1 cellular context compared by ENCODE assay signal in genomic region chr17:59829217-59830006, GRCh38.
TF ChIP-seq lines count a peak whose summit lies in the region.

No MANE protein-coding gene starts in this region.

TF ChIP-seq in HepG2, 621 proteins besides CTCF, POLR2A, EP300 and RAD21 (continued from another document and continues in another):
- TF ChIP-seq, protein P1, sequence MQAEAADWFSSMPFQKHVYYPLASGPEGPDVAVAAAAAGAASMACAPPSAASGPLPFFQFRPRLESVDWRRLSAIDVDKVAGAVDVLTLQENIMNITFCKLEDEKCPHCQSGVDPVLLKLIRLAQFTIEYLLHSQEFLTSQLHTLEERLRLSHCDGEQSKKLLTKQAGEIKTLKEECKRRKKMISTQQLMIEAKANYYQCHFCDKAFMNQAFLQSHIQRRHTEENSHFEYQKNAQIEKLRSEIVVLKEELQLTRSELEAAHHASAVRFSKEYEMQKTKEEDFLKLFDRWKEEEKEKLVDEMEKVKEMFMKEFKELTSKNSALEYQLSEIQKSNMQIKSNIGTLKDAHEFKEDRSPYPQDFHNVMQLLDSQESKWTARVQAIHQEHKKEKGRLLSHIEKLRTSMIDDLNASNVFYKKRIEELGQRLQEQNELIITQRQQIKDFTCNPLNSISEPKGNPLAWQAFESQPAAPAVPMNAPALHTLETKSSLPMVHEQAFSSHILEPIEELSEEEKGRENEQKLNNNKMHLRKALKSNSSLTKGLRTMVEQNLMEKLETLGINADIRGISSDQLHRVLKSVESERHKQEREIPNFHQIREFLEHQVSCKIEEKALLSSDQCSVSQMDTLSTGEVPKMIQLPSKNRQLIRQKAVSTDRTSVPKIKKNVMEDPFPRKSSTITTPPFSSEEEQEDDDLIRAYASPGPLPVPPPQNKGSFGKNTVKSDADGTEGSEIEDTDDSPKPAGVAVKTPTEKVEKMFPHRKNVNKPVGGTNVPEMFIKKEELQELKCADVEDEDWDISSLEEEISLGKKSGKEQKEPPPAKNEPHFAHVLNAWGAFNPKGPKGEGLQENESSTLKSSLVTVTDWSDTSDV (CRISPR knock-in tag; IDR thresholded peaks at IDR 0.05): no peak
- 0 out of 2 replicates have a peak, but pooled peaks have one; percentile 45 for TF ChIP-seq KLF11 (CRISPR knock-in tag; IDR thresholded peaks at IDR 0.05)
- TF ChIP-seq ZNF629 (CRISPR knock-in tag; conservative IDR thresholded peaks at IDR 0.05): no peak
- TF ChIP-seq, protein P2, sequence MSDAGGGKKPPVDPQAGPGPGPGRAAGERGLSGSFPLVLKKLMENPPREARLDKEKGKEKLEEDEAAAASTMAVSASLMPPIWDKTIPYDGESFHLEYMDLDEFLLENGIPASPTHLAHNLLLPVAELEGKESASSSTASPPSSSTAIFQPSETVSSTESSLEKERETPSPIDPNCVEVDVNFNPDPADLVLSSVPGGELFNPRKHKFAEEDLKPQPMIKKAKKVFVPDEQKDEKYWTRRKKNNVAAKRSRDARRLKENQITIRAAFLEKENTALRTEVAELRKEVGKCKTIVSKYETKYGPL (CRISPR knock-in tag; IDR thresholded peaks at IDR 0.05): no peak
- TF ChIP-seq KAT7 (CRISPR knock-in tag; IDR thresholded peaks at IDR 0.05; ENCODE audit: borderline replicate concordance): no peak
- TF ChIP-seq RBM22 (optimal IDR thresholded peaks at IDR 0.05; ENCODE audit: low read length): no peak
- TF ChIP-seq, protein P3, sequence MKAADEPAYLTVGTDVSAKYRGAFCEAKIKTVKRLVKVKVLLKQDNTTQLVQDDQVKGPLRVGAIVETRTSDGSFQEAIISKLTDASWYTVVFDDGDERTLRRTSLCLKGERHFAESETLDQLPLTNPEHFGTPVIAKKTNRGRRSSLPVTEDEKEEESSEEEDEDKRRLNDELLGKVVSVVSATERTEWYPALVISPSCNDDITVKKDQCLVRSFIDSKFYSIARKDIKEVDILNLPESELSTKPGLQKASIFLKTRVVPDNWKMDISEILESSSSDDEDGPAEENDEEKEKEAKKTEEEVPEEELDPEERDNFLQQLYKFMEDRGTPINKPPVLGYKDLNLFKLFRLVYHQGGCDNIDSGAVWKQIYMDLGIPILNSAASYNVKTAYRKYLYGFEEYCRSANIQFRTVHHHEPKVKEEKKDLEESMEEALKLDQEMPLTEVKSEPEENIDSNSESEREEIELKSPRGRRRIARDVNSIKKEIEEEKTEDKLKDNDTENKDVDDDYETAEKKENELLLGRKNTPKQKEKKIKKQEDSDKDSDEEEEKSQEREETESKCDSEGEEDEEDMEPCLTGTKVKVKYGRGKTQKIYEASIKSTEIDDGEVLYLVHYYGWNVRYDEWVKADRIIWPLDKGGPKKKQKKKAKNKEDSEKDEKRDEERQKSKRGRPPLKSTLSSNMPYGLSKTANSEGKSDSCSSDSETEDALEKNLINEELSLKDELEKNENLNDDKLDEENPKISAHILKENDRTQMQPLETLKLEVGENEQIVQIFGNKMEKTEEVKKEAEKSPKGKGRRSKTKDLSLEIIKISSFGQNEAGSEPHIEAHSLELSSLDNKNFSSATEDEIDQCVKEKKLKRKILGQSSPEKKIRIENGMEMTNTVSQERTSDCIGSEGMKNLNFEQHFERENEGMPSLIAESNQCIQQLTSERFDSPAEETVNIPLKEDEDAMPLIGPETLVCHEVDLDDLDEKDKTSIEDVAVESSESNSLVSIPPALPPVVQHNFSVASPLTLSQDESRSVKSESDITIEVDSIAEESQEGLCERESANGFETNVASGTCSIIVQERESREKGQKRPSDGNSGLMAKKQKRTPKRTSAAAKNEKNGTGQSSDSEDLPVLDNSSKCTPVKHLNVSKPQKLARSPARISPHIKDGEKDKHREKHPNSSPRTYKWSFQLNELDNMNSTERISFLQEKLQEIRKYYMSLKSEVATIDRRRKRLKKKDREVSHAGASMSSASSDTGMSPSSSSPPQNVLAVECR (CRISPR knock-in tag; IDR thresholded peaks at IDR 0.05; ENCODE audit: borderline replicate concordance): no peak; the same call in 1 of the 2 replicates
- TF ChIP-seq TOE1 (CRISPR knock-in tag; IDR thresholded peaks at IDR 0.05): no peak
- TF ChIP-seq THRA (CRISPR knock-in tag; IDR thresholded peaks at IDR 0.05; ENCODE audit: borderline replicate concordance): 0 out of 2 replicates have a peak, but pooled peaks have one; percentile 7
- TF ChIP-seq HOXA9 (CRISPR knock-in tag; IDR thresholded peaks at IDR 0.05; ENCODE audit: borderline replicate concordance): no peak
- no peak for TF ChIP-seq HMGA1 (CRISPR knock-in tag; conservative IDR thresholded peaks at IDR 0.05)
- TF ChIP-seq, protein P4, sequence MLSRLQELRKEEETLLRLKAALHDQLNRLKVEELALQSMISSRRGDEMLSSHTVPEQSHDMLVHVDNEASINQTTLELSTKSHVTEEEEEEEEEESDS (CRISPR knock-in tag; IDR thresholded peaks at IDR 0.05; ENCODE audit: borderline replicate concordance): no peak
- no peak for TF ChIP-seq ZNF253 (CRISPR knock-in tag; IDR thresholded peaks at IDR 0.05; ENCODE audit: borderline replicate concordance)
- no peak for TF ChIP-seq RAD51 (IDR thresholded peaks at IDR 0.05; ENCODE audit: borderline replicate concordance)
- no peak for TF ChIP-seq ZNF768 (CRISPR knock-in tag; IDR thresholded peaks at IDR 0.05)
- TF ChIP-seq DPF2 (CRISPR knock-in tag; IDR thresholded peaks at IDR 0.05; ENCODE audit: borderline replicate concordance, low read depth): no peak; the same call in 1 of the 2 replicates
- no peak for TF ChIP-seq ARNTL (CRISPR knock-in tag; IDR thresholded peaks at IDR 0.05)
- TF ChIP-seq FOXA3 (CRISPR knock-in tag; IDR thresholded peaks at IDR 0.05): peak; percentile 22; the same call in 1 of the 2 replicates
- TF ChIP-seq BRD4 (CRISPR knock-in tag; IDR thresholded peaks at IDR 0.05): no peak
- TF ChIP-seq KAT8 (CRISPR knock-in tag; IDR thresholded peaks at IDR 0.05): peak; percentile 22; the same call in 1 of the 2 replicates
- TF ChIP-seq ZNF790 (CRISPR knock-in tag; IDR thresholded peaks at IDR 0.05; ENCODE audit: borderline replicate concordance): no peak
- TF ChIP-seq MEIS2 (CRISPR knock-in tag; IDR thresholded peaks at IDR 0.05): peak; percentile 72; the same call in 1 of the 2 replicates
- no peak for TF ChIP-seq MTA3 (CRISPR knock-in tag; IDR thresholded peaks at IDR 0.05)
- no peak for TF ChIP-seq MLLT10 (CRISPR knock-in tag; IDR thresholded peaks at IDR 0.05)
- TF ChIP-seq, protein P5, sequence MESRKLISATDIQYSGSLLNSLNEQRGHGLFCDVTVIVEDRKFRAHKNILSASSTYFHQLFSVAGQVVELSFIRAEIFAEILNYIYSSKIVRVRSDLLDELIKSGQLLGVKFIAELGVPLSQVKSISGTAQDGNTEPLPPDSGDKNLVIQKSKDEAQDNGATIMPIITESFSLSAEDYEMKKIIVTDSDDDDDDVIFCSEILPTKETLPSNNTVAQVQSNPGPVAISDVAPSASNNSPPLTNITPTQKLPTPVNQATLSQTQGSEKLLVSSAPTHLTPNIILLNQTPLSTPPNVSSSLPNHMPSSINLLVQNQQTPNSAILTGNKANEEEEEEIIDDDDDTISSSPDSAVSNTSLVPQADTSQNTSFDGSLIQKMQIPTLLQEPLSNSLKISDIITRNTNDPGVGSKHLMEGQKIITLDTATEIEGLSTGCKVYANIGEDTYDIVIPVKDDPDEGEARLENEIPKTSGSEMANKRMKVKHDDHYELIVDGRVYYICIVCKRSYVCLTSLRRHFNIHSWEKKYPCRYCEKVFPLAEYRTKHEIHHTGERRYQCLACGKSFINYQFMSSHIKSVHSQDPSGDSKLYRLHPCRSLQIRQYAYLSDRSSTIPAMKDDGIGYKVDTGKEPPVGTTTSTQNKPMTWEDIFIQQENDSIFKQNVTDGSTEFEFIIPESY (CRISPR knock-in tag; IDR thresholded peaks at IDR 0.05): no peak
- no peak for TF ChIP-seq ZNF639 (CRISPR knock-in tag; conservative IDR thresholded peaks at IDR 0.05)
- TF ChIP-seq NBN (conservative IDR thresholded peaks at IDR 0.05): no peak
- TF ChIP-seq ZMYM4 (CRISPR knock-in tag; IDR thresholded peaks at IDR 0.05): no peak
- no peak for TF ChIP-seq TMF1 (CRISPR knock-in tag; IDR thresholded peaks at IDR 0.05; ENCODE audit: low read depth)
- 0 out of 2 replicates have a peak, but pooled peaks have one; percentile 19 for TF ChIP-seq POLR2AphosphoS5 (IDR thresholded peaks at IDR 0.05; ENCODE audit: low read depth, low read length)
- no peak for TF ChIP-seq ZNF280D (CRISPR knock-in tag; IDR thresholded peaks at IDR 0.05)
- TF ChIP-seq ATAD3A (CRISPR knock-in tag; IDR thresholded peaks at IDR 0.05): no peak
- TF ChIP-seq NFKB2 (CRISPR knock-in tag; IDR thresholded peaks at IDR 0.05; ENCODE audit: borderline replicate concordance): no peak
- no peak for TF ChIP-seq ZFAT (CRISPR knock-in tag; conservative IDR thresholded peaks at IDR 0.05)
- TF ChIP-seq PPARG (CRISPR knock-in tag; conservative IDR thresholded peaks at IDR 0.05): 0 out of 2 replicates have a peak, but pooled peaks have one; percentile 43
- TF ChIP-seq TCF12 (IDR thresholded peaks at IDR 0.05): no peak
- no peak for TF ChIP-seq TCF12 (CRISPR knock-in tag; IDR thresholded peaks at IDR 0.05)
- TF ChIP-seq, protein P6, sequence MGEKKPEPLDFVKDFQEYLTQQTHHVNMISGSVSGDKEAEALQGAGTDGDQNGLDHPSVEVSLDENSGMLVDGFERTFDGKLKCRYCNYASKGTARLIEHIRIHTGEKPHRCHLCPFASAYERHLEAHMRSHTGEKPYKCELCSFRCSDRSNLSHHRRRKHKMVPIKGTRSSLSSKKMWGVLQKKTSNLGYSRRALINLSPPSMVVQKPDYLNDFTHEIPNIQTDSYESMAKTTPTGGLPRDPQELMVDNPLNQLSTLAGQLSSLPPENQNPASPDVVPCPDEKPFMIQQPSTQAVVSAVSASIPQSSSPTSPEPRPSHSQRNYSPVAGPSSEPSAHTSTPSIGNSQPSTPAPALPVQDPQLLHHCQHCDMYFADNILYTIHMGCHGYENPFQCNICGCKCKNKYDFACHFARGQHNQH (CRISPR knock-in tag; IDR thresholded peaks at IDR 0.05): peak; percentile 36; the same call in 1 of the 2 replicates
- no peak; the same call in 1 of the 2 replicates for TF ChIP-seq RXRA (CRISPR knock-in tag; IDR thresholded peaks at IDR 0.05)
- TF ChIP-seq, protein P7, sequence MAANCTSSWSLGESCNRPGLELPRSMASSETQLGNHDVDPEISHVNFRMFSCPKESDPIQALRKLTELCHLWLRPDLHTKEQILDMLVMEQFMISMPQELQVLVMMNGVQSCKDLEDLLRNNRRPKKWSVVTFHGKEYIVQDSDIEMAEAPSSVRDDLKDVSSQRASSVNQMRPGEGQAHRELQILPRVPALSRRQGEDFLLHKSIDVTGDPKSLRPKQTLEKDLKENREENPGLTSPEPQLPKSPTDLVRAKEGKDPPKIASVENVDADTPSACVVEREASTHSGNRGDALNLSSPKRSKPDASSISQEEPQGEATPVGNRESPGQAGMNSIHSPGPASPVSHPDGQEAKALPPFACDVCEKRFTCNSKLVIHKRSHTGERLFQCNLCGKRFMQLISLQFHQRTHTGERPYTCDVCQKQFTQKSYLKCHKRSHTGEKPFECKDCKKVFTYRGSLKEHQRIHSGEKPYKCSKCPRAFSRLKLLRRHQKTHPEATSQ (CRISPR knock-in tag; IDR thresholded peaks at IDR 0.05; ENCODE audit: borderline replicate concordance): no peak
- TF ChIP-seq, protein P8, sequence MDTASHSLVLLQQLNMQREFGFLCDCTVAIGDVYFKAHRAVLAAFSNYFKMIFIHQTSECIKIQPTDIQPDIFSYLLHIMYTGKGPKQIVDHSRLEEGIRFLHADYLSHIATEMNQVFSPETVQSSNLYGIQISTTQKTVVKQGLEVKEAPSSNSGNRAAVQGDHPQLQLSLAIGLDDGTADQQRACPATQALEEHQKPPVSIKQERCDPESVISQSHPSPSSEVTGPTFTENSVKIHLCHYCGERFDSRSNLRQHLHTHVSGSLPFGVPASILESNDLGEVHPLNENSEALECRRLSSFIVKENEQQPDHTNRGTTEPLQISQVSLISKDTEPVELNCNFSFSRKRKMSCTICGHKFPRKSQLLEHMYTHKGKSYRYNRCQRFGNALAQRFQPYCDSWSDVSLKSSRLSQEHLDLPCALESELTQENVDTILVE (CRISPR knock-in tag; IDR thresholded peaks at IDR 0.05): no peak
- no peak for TF ChIP-seq ZNF674 (CRISPR knock-in tag; IDR thresholded peaks at IDR 0.05; ENCODE audit: low read depth)
- TF ChIP-seq ZNF441 (CRISPR knock-in tag; IDR thresholded peaks at IDR 0.05; ENCODE audit: borderline replicate concordance): no peak; the same call in 1 of the 2 replicates
- no peak for TF ChIP-seq KDM5B (CRISPR knock-in tag; IDR thresholded peaks at IDR 0.05; ENCODE audit: borderline replicate concordance)
